In the genomic region with DNA sequence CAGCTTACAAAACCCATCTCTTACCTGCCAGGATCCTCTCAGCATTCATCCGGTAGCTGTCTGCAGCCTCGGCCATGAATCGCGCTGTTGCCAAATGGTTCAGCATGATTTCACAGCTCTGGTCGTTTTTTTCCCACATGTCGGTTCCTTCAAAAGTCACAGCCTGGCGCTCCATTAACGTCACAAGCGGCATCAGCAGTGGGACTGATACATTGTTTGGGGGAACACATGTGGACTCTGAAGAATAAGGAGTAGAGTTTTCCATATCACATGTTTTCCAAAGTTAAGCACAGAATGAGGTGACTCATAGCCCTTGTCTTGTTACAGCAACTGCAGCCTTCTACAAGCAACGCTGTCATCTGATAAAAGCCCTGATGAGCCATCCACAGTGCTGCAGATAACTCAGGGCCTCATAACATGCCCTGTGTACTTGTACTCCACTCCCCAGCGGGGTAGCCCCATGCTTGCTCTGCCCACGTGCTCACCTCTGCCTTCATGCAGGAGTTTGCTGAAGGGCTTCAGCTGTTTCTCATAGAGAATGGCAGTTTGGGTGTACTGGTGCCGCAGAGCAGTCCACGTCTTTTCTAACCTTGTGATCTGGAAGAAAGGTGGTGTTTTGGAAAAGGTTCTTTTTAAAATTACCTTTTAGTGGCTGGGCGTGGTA, we compare ENCODE assay signal across 1 cellular context.
TF ChIP-seq lines count a peak whose summit lies in the region.

No MANE protein-coding gene starts in this region.

TF ChIP-seq in IMR-90, 13 proteins besides CTCF, POLR2A, EP300 and RAD21 (continued from another document):
- TF ChIP-seq, protein P1, sequence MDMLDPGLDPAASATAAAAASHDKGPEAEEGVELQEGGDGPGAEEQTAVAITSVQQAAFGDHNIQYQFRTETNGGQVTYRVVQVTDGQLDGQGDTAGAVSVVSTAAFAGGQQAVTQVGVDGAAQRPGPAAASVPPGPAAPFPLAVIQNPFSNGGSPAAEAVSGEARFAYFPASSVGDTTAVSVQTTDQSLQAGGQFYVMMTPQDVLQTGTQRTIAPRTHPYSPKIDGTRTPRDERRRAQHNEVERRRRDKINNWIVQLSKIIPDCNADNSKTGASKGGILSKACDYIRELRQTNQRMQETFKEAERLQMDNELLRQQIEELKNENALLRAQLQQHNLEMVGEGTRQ (IDR thresholded peaks at IDR 0.05; ENCODE audit: low read depth, low read length) = peak; percentile 85
- TF ChIP-seq CHD1 (IDR thresholded peaks at IDR 0.05; ENCODE audit: low read depth, low read length) (no peak), CEBPB (IDR thresholded peaks at IDR 0.05; ENCODE audit: low read depth, low read length) (peak; percentile 68), MXI1 (IDR thresholded peaks at IDR 0.05; ENCODE audit: borderline replicate concordance, low read depth, low read length) (peak; percentile 97), MAZ (IDR thresholded peaks at IDR 0.05; ENCODE audit: borderline replicate concordance, low read depth, low read length) (peak; percentile 71; the same call in 1 of the 2 replicates), FOS (IDR thresholded peaks at IDR 0.05; ENCODE audit: low read depth, low read length) (peak; percentile 95), SMC3 (IDR thresholded peaks at IDR 0.05; ENCODE audit: low read depth, low read length) (peak; percentile 16; the same call in 1 of the 2 replicates)
